ENCODE assay signal across 11 cellular contexts in the genomic region with DNA sequence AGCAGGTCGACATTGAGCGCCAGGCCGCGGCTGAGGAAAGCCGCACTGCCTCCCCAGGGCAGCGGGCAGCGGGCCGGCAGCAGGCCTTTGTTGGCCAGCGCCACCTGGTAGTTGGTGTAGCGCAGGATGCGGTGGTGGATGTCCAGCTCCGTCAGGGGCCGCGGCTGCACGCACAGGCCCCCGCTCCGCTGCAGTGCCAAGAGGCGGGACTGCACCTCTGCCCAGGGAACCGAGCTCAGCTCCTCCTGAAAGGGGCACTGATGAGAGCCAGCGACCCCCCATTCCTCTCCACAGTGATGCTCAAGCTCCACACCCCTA. TPM values are rescaled to one million over a fixed set of nuclear protein-coding genes. Genes with fewer than 3 reads are reported as not detected.
A peak's percentile ranks its signal among the peaks of the same experiment; 100 is the strongest.
DNase-seq lines count a peak whose midpoint lies in the region; ATAC-seq, FAIRE-seq and TF ChIP-seq lines count a peak whose summit lies in the region.
"Had no signal": no experiment of that assay in that cellular context is flagged by ENCODE, and none has a peak within 500 bp of the region (broad histone marks: within the 10 kb centered on the region; RNA-seq: fewer than 3 reads in every experiment).

No MANE protein-coding gene starts in this region.

- H3K4me1 Mint-ChIP-seq in activated CD4-positive, alpha-beta T cell treated with anti-CD3 and anti-CD28 coated beads for 36 hours = peaks cover 44% of the 10 kb centered on the region
- peaks cover 41% of the 10 kb centered on the region for H3K4me1 Mint-ChIP-seq in activated naive CD8-positive, alpha-beta T cell treated with anti-CD3 and anti-CD28 coated beads for 36 hours
- H3K4me1 Mint-ChIP-seq in stimulated activated effector memory CD8-positive, alpha-beta T cell treated with anti-CD3 and anti-CD28 coated beads, Interleukin-12 subunit alpha, Interleukin-12 subunit beta, amount 100 ng/mL, for 72 hours = peaks cover 51% of the 10 kb centered on the region

- TF ChIP-seq POLR2A in HepG2 (IDR thresholded peaks at IDR 0.05; ENCODE audit: insufficient read depth in 1 of 2, low read depth in 2 of 2, low read length in 2 of 2) = no peak

- no peak overlapping the region for H3K9ac ChIP-seq in HepG2 (ENCODE audit: insufficient read depth, low read depth, low read length)

- no peaks in the 10 kb centered on the region for H4K20me1 ChIP-seq in HepG2 (ENCODE audit: insufficient read depth, low read length)
- H4K20me1 ChIP-seq in PC-9 (ENCODE audit: insufficient read depth) = no peaks in the 10 kb centered on the region

- no peaks in the 10 kb centered on the region for H3K9me3 Mint-ChIP-seq in activated CD4-positive, alpha-beta T cell treated with anti-CD3 and anti-CD28 coated beads for 36 hours (ENCODE audit: low read depth)
- H3K9me3 Mint-ChIP-seq in activated naive CD8-positive, alpha-beta T cell treated with anti-CD3 and anti-CD28 coated beads for 36 hours = no peaks in the 10 kb centered on the region
- no peaks in the 10 kb centered on the region for H3K9me3 Mint-ChIP-seq in stimulated activated effector memory CD8-positive, alpha-beta T cell treated with anti-CD3 and anti-CD28 coated beads, Interleukin-12 subunit alpha, Interleukin-12 subunit beta, amount 100 ng/mL, for 72 hours

- H3K27ac ChIP-seq in HepG2 (ENCODE audit: extremely low read length, insufficient read depth, low read length) (no peak overlapping the region), PC-9 (no peak overlapping the region)
- H3K27ac ChIP-seq: neutrophil had no signal

- TF ChIP-seq CTCF in HepG2 (CRISPR knock-in tag; IDR thresholded peaks at IDR 0.05) (no peak), PC-9 (conservative IDR thresholded peaks at IDR 0.05) (no peak)

- POLR2A ChIA-PET in activated CD4-positive, alpha-beta T cell treated with anti-CD3 and anti-CD28 coated beads for 36 hours (lab: Charles Lee) = interaction anchor here (0.8 to 1.3 kb wide), 2 partner anchors 9 to 11 kb away, joined by 3 to 6 read pairs; partner anchors contain the start of gene ABCB8
- POLR2A ChIA-PET in HepG2 (lab: Yijun Ruan, JAX) (interaction anchor here (1.3 to 1.4 kb wide), 2 partner anchors 9 to 10 kb away, joined by 4 to 6 read pairs; partner anchors contain the start of gene ABCB8), PC-9 (lab: Charles Lee; ENCODE audit: unreplicated experiment) (interaction anchor here (0.5 kb wide), 1 partner anchor 56 kb away, joined by 15 read pairs; no protein-coding TSS in a partner anchor)

- CTCF ChIA-PET in activated CD4-positive, alpha-beta T cell treated with anti-CD3 and anti-CD28 coated beads for 36 hours (lab: Charles Lee) = interaction anchor here (0.5 to 4.7 kb wide), 23 partner anchors 9 to 208 kb away, joined by 3 to 43 read pairs (median 4); partner anchors contain the start of genes ABCB8 and ABCF2
- CTCF ChIA-PET in HepG2 (lab: Yijun Ruan, JAX; ENCODE audit: low intra/inter-chr PET ratio, low total read pairs) (interaction anchor here (1.3 kb wide), 1 partner anchor 33 kb away, joined by 3 read pairs; no protein-coding TSS in a partner anchor), PC-9 (lab: Charles Lee) (interaction anchor here (1.3 kb wide), 1 partner anchor 42 kb away, joined by 3 read pairs; no protein-coding TSS in a partner anchor)

- no peaks in the 10 kb centered on the region; a peak in 1 of 5 replicates for H3K36me3 ChIP-seq in HepG2 (replicated peaks in 1 of 2; ENCODE audit: control insufficient read depth in 1 of 2, insufficient read depth in 2 of 2, low read length in 2 of 2)
- H3K36me3 ChIP-seq in PC-9 (ENCODE audit: low read depth) = no peaks in the 10 kb centered on the region
- H3K36me3 ChIP-seq: neutrophil had no signal

- H2AFZ ChIP-seq in HepG2 (ENCODE audit: low read length) = no peak overlapping the region
- H2AFZ ChIP-seq in PC-9 = no peak overlapping the region

- H3K27me3 ChIP-seq in HepG2 (ENCODE audit: control insufficient read depth in 1 of 2, insufficient read depth in 2 of 2, low read length in 2 of 2) (peaks cover 14 to 55% of the 10 kb centered on the region in 2 experiments), PC-9 (ENCODE audit: insufficient read depth, low read depth) (no peaks in the 10 kb centered on the region)

- H3K79me2 ChIP-seq in HepG2 (ENCODE audit: insufficient read depth, low read length) = no peaks in the 10 kb centered on the region
- H3K79me2 ChIP-seq in PC-9 (ENCODE audit: low read depth) = no peaks in the 10 kb centered on the region

- in situ Hi-C loops in HepG2 (cut with HindIII; ENCODE audit: extremely low pct_ligation_motif_present, low pct_unique_long_range_greater_than_20kb) = no loop called here

- H3K9me2 ChIP-seq in PC-9 (ENCODE audit: insufficient read depth) = no peaks in the 10 kb centered on the region

- no peak overlapping the region for H3K27ac Mint-ChIP-seq in activated CD4-positive, alpha-beta T cell treated with anti-CD3 and anti-CD28 coated beads for 36 hours
- H3K27ac Mint-ChIP-seq in activated naive CD8-positive, alpha-beta T cell treated with anti-CD3 and anti-CD28 coated beads for 36 hours = no peak overlapping the region
- peak overlapping the region; percentile 95 for H3K27ac Mint-ChIP-seq in stimulated activated effector memory CD8-positive, alpha-beta T cell treated with anti-CD3 and anti-CD28 coated beads, Interleukin-12 subunit alpha, Interleukin-12 subunit beta, amount 100 ng/mL, for 72 hours

- ATAC-seq in activated CD4-positive, alpha-beta T cell treated with anti-CD3 and anti-CD28 coated beads for 36 hours = no peak
- ATAC-seq in HepG2 = no peak
- ATAC-seq in stimulated activated effector memory CD8-positive, alpha-beta T cell treated with anti-CD3 and anti-CD28 coated beads, Interleukin-12 subunit alpha, Interleukin-12 subunit beta, amount 100 ng/mL, for 72 hours = no peak
- ATAC-seq in HG03175 (IDR thresholded peaks at IDR 0.05; ENCODE audit: unreplicated experiment) = no peak

- H3K4me3 Mint-ChIP-seq in activated CD4-positive, alpha-beta T cell treated with anti-CD3 and anti-CD28 coated beads for 36 hours = peak overlapping the region; percentile 66
- peak overlapping the region; percentile 73 for H3K4me3 Mint-ChIP-seq in activated naive CD8-positive, alpha-beta T cell treated with anti-CD3 and anti-CD28 coated beads for 36 hours
- H3K4me3 Mint-ChIP-seq in stimulated activated effector memory CD8-positive, alpha-beta T cell treated with anti-CD3 and anti-CD28 coated beads, Interleukin-12 subunit alpha, Interleukin-12 subunit beta, amount 100 ng/mL, for 72 hours = peak overlapping the region; percentile 85

- no peak for FAIRE-seq in HepG2 (lab: Jason Lieb, UNC)

- H3K4me2 ChIP-seq in HepG2 (ENCODE audit: low read depth, low read length) (no peak overlapping the region), PC-9 (no peak overlapping the region)

- H3F3A ChIP-seq in PC-9 (ENCODE audit: insufficient read depth, low read depth) = peaks cover 12% of the 10 kb centered on the region; the same call in 1 of the 2 replicates

- intact Hi-C loops in activated CD4-positive, alpha-beta T cell treated with anti-CD3 and anti-CD28 coated beads for 36 hours (cut with DNase I, micrococcal nuclease) = loop anchor here in 1 of 2 experiments (2.0 kb wide), 3 partner anchors 40 to 68 kb away; partner anchors contain the start of genes AGAP3 and SLC4A2
- intact Hi-C loops in HepG2 (cut with micrococcal nuclease; ENCODE audit: unreplicated experiment) (no loop called here), PC-9 (cut with micrococcal nuclease; ENCODE audit: unreplicated experiment) (no loop called here)

- peaks cover 9% of the 10 kb centered on the region for H3K27me3 Mint-ChIP-seq in activated CD4-positive, alpha-beta T cell treated with anti-CD3 and anti-CD28 coated beads for 36 hours
- peaks cover 11% of the 10 kb centered on the region for H3K27me3 Mint-ChIP-seq in activated naive CD8-positive, alpha-beta T cell treated with anti-CD3 and anti-CD28 coated beads for 36 hours

- H3K9me3 ChIP-seq in HepG2 (ENCODE audit: low read length) (no peaks in the 10 kb centered on the region), PC-9 (ENCODE audit: insufficient read depth, low read depth) (no peaks in the 10 kb centered on the region)
- H3K9me3 ChIP-seq: neutrophil had no signal

- TF ChIP-seq RAD21 in HepG2 (CRISPR knock-in tag; IDR thresholded peaks at IDR 0.05) = no peak

- TF ChIP-seq EP300 in HepG2 (IDR thresholded peaks at IDR 0.05; ENCODE audit: low read depth in 2 of 2, low read length in 2 of 2) (no peak), HepG2 (CRISPR knock-in tag; IDR thresholded peaks at IDR 0.05; ENCODE audit: borderline replicate concordance) (no peak)

- WGBS in HepG2 (ENCODE audit: low lambda C conversion rate) = 0% methylated on average over 1 of the region's 20 CpGs

- H3K4me3 ChIP-seq in HepG2 (replicated peaks in 1 of 3; ENCODE audit: insufficient read depth in 1 of 3, low read depth in 2 of 3, low read length in 3 of 3) (peak overlapping the region in 1 of 3 experiments; percentile 70; a peak in 1 of 6 replicates), PC-9 (no peak overlapping the region)

- BruUV-seq in HepG2 (replicated peaks; lab: Mats Ljungman, UMichigan) (no TSS peak), PC-9 (replicated peaks; lab: Mats Ljungman, UMichigan) (no TSS peak)

- H3K36me3 Mint-ChIP-seq in activated CD4-positive, alpha-beta T cell treated with anti-CD3 and anti-CD28 coated beads for 36 hours (ENCODE audit: low read depth) = peaks cover 9% of the 10 kb centered on the region
- peaks cover 10% of the 10 kb centered on the region for H3K36me3 Mint-ChIP-seq in activated naive CD8-positive, alpha-beta T cell treated with anti-CD3 and anti-CD28 coated beads for 36 hours
- H3K36me3 Mint-ChIP-seq in stimulated activated effector memory CD8-positive, alpha-beta T cell treated with anti-CD3 and anti-CD28 coated beads, Interleukin-12 subunit alpha, Interleukin-12 subunit beta, amount 100 ng/mL, for 72 hours = peaks cover 32% of the 10 kb centered on the region

- H3K4me1 ChIP-seq in HepG2 (ENCODE audit: insufficient read depth, low read length) (peaks cover 53% of the 10 kb centered on the region), PC-9 (replicated peaks; ENCODE audit: insufficient read depth) (peaks cover 7% of the 10 kb centered on the region)

- no peak for DNase-seq in activated CD4-positive, alpha-beta T cell treated with anti-CD3 and anti-CD28 coated beads for 36 hours
- no peak for DNase-seq in activated CD4-positive, alpha-beta T cell treated with anti-CD3 and anti-CD28 coated beads for 1 hour
- DNase-seq in activated naive CD8-positive, alpha-beta T cell treated with anti-CD3 and anti-CD28 coated beads for 36 hours = no peak
- no peak for DNase-seq in HepG2 (ENCODE audit: low spot score)
- no peak for DNase-seq in stimulated activated effector memory CD8-positive, alpha-beta T cell treated with anti-CD3 and anti-CD28 coated beads, Interleukin-12 subunit alpha, Interleukin-12 subunit beta, amount 100 ng/mL, for 72 hours (ENCODE audit: low spot score in 2 of 2)
- no peak for DNase-seq in DMS153 (lab: John Stamatoyannopoulos, UW)
- DNase-seq in PC-9 = no peak
- DNase-seq: NCI-H1105; NK-92 treated with Interleukin-12 subunit alpha and Interleukin-12 subunit beta, amount 100 ng/mL, for 24 hours had no signal

RNA-seq across cellular contexts. Expression of gene ATG9B, which starts 5.2 kb away (rescaled TPM):
- total RNA-seq in activated CD4-positive, alpha-beta T cell treated with anti-CD3 and anti-CD28 coated beads for 36 hours = 10 to 100 TPM in 1 of 2 experiments, 1 to 10 TPM in 1; 6.9 to 10.0 TPM
- 10 to 100 TPM; 12.3 TPM for total RNA-seq in activated naive CD8-positive, alpha-beta T cell treated with anti-CD3 and anti-CD28 coated beads for 36 hours
- not detected in 2 replicates for total RNA-seq in HepG2 (2016; rRNA removed; fragmentation: Illumina TruSeq; extraction: Trizol)
- total RNA-seq in HepG2 (2016; cell fraction: cytosol; rRNA removed; fragmentation: Illumina TruSeq; extraction: Trizol; ENCODE audit: low read depth) = 0.18 TPM in 1 of 2 replicates, not detected in the other
- 0.04 TPM in 1 of 2 replicates, not detected in the other for total RNA-seq in HepG2 (2016; cell fraction: insoluble cytoplasmic fraction; rRNA removed; fragmentation: Illumina TruSeq; extraction: Trizol)
- total RNA-seq in HepG2 (2016; cell fraction: membrane; rRNA removed; fragmentation: Illumina TruSeq; extraction: Trizol) = not detected in 2 replicates
- 0.13 TPM in 1 of 2 replicates, not detected in the other for total RNA-seq in HepG2 (2016; cell fraction: nucleus; rRNA removed; fragmentation: Illumina TruSeq; extraction: Trizol)
- 0.24 and 0.39 TPM in 2 replicates for polyA plus RNA-seq in HepG2 (2011; rRNA removed)
- 0.13 and 0.15 TPM in 2 replicates for polyA plus RNA-seq in HepG2 (2011; cell fraction: cytosol; rRNA removed)
- polyA plus RNA-seq in HepG2 (2011; cell fraction: nucleus; rRNA removed) = 2.9 and 3.2 TPM in 2 replicates
- polyA plus RNA-seq in HepG2 (2012) = 0.51 and 0.72 TPM in 2 replicates
- not detected in 2 replicates for polyA plus RNA-seq in HepG2 (2016; cell fraction: cytosol; fragmentation: Illumina TruSeq; extraction: Trizol; ENCODE audit: low read depth)
- not detected in 2 replicates for polyA plus RNA-seq in HepG2 (2016; cell fraction: insoluble cytoplasmic fraction; fragmentation: Illumina TruSeq; extraction: Trizol; ENCODE audit: low read depth)
- polyA plus RNA-seq in HepG2 (2016; cell fraction: membrane; fragmentation: Illumina TruSeq; extraction: Trizol; ENCODE audit: low read depth) = not detected in 2 replicates
- polyA plus RNA-seq in HepG2 (2016; cell fraction: nucleus; fragmentation: Illumina TruSeq; extraction: Trizol; ENCODE audit: insufficient read depth, low read depth) = 0.12 and 0.88 TPM in 2 replicates
- polyA minus RNA-seq in HepG2 (2011; rRNA and poly(A)+ RNA removed; ENCODE audit: low replicate concordance) = 0.08 TPM in 1 of 2 replicates, not detected in the other
- polyA minus RNA-seq in HepG2 (2011; cell fraction: cytosol; rRNA and poly(A)+ RNA removed) = not detected in 2 replicates
- 0.25 and 0.26 TPM in 2 replicates for polyA minus RNA-seq in HepG2 (2011; cell fraction: nucleus; rRNA and poly(A)+ RNA removed)
- total RNA-seq in PC-9 (2021) = 9.7 and 13.7 TPM in 2 replicates

RNA-seq across cellular contexts. Expression of gene ABCB8, which starts 9.2 kb away (rescaled TPM):
- 10 to 100 TPM; 41.9 to 44.5 TPM for total RNA-seq in activated CD4-positive, alpha-beta T cell treated with anti-CD3 and anti-CD28 coated beads for 36 hours
- total RNA-seq in activated naive CD8-positive, alpha-beta T cell treated with anti-CD3 and anti-CD28 coated beads for 36 hours = 10 to 100 TPM; 34.3 to 37.6 TPM
- total RNA-seq in HepG2 (2016; rRNA removed; fragmentation: Illumina TruSeq; extraction: Trizol) = 7.2 and 16.7 TPM in 2 replicates
- total RNA-seq in HepG2 (2016; cell fraction: cytosol; rRNA removed; fragmentation: Illumina TruSeq; extraction: Trizol; ENCODE audit: low read depth) = 1.1 and 2.0 TPM in 2 replicates
- total RNA-seq in HepG2 (2016; cell fraction: insoluble cytoplasmic fraction; rRNA removed; fragmentation: Illumina TruSeq; extraction: Trizol) = 7.2 and 16.4 TPM in 2 replicates
- 3.4 and 3.7 TPM in 2 replicates for total RNA-seq in HepG2 (2016; cell fraction: membrane; rRNA removed; fragmentation: Illumina TruSeq; extraction: Trizol)
- total RNA-seq in HepG2 (2016; cell fraction: nucleus; rRNA removed; fragmentation: Illumina TruSeq; extraction: Trizol) = 12.9 and 13.9 TPM in 2 replicates
- 6.6 and 6.9 TPM in 2 replicates for polyA plus RNA-seq in HepG2 (2011; rRNA removed)
- polyA plus RNA-seq in HepG2 (2011; cell fraction: cytosol; rRNA removed) = 3.9 and 9.1 TPM in 2 replicates
- polyA plus RNA-seq in HepG2 (2011; cell fraction: nucleus; rRNA removed) = 20.5 and 25.6 TPM in 2 replicates
- 4.2 and 4.4 TPM in 2 replicates for polyA plus RNA-seq in HepG2 (2012)
- 1.5 and 1.9 TPM in 2 replicates for polyA plus RNA-seq in HepG2 (2016; cell fraction: cytosol; fragmentation: Illumina TruSeq; extraction: Trizol; ENCODE audit: low read depth)
- polyA plus RNA-seq in HepG2 (2016; cell fraction: insoluble cytoplasmic fraction; fragmentation: Illumina TruSeq; extraction: Trizol; ENCODE audit: low read depth) = 5.2 and 6.7 TPM in 2 replicates
- 2.6 and 2.9 TPM in 2 replicates for polyA plus RNA-seq in HepG2 (2016; cell fraction: membrane; fragmentation: Illumina TruSeq; extraction: Trizol; ENCODE audit: low read depth)
- polyA plus RNA-seq in HepG2 (2016; cell fraction: nucleus; fragmentation: Illumina TruSeq; extraction: Trizol; ENCODE audit: insufficient read depth, low read depth) = 23.3 and 23.7 TPM in 2 replicates
- polyA minus RNA-seq in HepG2 (2011; rRNA and poly(A)+ RNA removed; ENCODE audit: low replicate concordance) = 34.8 and 52.5 TPM in 2 replicates
- 7.6 and 11.1 TPM in 2 replicates for polyA minus RNA-seq in HepG2 (2011; cell fraction: cytosol; rRNA and poly(A)+ RNA removed)
- 13.7 and 16.2 TPM in 2 replicates for polyA minus RNA-seq in HepG2 (2011; cell fraction: nucleus; rRNA and poly(A)+ RNA removed)
- total RNA-seq in PC-9 (2021) = 51.8 and 61.9 TPM in 2 replicates

RNA-seq across cellular contexts. Expression of gene NOS3, which starts 28.3 kb away (rescaled TPM):
- total RNA-seq in activated CD4-positive, alpha-beta T cell treated with anti-CD3 and anti-CD28 coated beads for 36 hours = 10 to 100 TPM in 1 of 2 experiments, 1 to 10 TPM in 1; 9.3 to 11.1 TPM
- 1 to 10 TPM; 5.8 to 6.1 TPM for total RNA-seq in activated naive CD8-positive, alpha-beta T cell treated with anti-CD3 and anti-CD28 coated beads for 36 hours
- total RNA-seq in HepG2 (2016; rRNA removed; fragmentation: Illumina TruSeq; extraction: Trizol) (3.7 and 4.8 TPM in 2 replicates), PC-9 (2021) (1.8 and 3.2 TPM in 2 replicates)
- total RNA-seq in HepG2 (2016; cell fraction: cytosol; rRNA removed; fragmentation: Illumina TruSeq; extraction: Trizol; ENCODE audit: low read depth) = 2.6 and 2.9 TPM in 2 replicates
- 4.2 and 4.4 TPM in 2 replicates for total RNA-seq in HepG2 (2016; cell fraction: insoluble cytoplasmic fraction; rRNA removed; fragmentation: Illumina TruSeq; extraction: Trizol)
- 3.6 and 5.1 TPM in 2 replicates for total RNA-seq in HepG2 (2016; cell fraction: membrane; rRNA removed; fragmentation: Illumina TruSeq; extraction: Trizol)
- 3.2 and 5.3 TPM in 2 replicates for total RNA-seq in HepG2 (2016; cell fraction: nucleus; rRNA removed; fragmentation: Illumina TruSeq; extraction: Trizol)
- 7.5 and 10.1 TPM in 2 replicates for polyA plus RNA-seq in HepG2 (2011; rRNA removed)
- polyA plus RNA-seq in HepG2 (2011; cell fraction: cytosol; rRNA removed) = 5.8 and 10.0 TPM in 2 replicates
- polyA plus RNA-seq in HepG2 (2011; cell fraction: nucleus; rRNA removed) = 17.6 and 19.9 TPM in 2 replicates
- polyA plus RNA-seq in HepG2 (2012) = 4.8 and 5.0 TPM in 2 replicates
- polyA plus RNA-seq in HepG2 (2016; cell fraction: cytosol; fragmentation: Illumina TruSeq; extraction: Trizol; ENCODE audit: low read depth) = 3.9 and 4.8 TPM in 2 replicates
- 7.8 and 8.1 TPM in 2 replicates for polyA plus RNA-seq in HepG2 (2016; cell fraction: insoluble cytoplasmic fraction; fragmentation: Illumina TruSeq; extraction: Trizol; ENCODE audit: low read depth)
- polyA plus RNA-seq in HepG2 (2016; cell fraction: membrane; fragmentation: Illumina TruSeq; extraction: Trizol; ENCODE audit: low read depth) = 5.6 and 8.0 TPM in 2 replicates
- polyA plus RNA-seq in HepG2 (2016; cell fraction: nucleus; fragmentation: Illumina TruSeq; extraction: Trizol; ENCODE audit: insufficient read depth, low read depth) = 5.7 and 8.2 TPM in 2 replicates
- polyA minus RNA-seq in HepG2 (2011; rRNA and poly(A)+ RNA removed; ENCODE audit: low replicate concordance) = 0.65 and 23.1 TPM in 2 replicates
- 8.4 and 12.0 TPM in 2 replicates for polyA minus RNA-seq in HepG2 (2011; cell fraction: cytosol; rRNA and poly(A)+ RNA removed)
- 5.0 and 6.3 TPM in 2 replicates for polyA minus RNA-seq in HepG2 (2011; cell fraction: nucleus; rRNA and poly(A)+ RNA removed)

RNA-seq across cellular contexts. Expression of gene ASIC3, which starts 29.2 kb away (rescaled TPM):
- total RNA-seq in activated CD4-positive, alpha-beta T cell treated with anti-CD3 and anti-CD28 coated beads for 36 hours = 1 to 10 TPM; 5.5 to 6.7 TPM
- total RNA-seq in activated naive CD8-positive, alpha-beta T cell treated with anti-CD3 and anti-CD28 coated beads for 36 hours = 1 to 10 TPM; 2.7 to 3.2 TPM
- total RNA-seq in HepG2 (2016; rRNA removed; fragmentation: Illumina TruSeq; extraction: Trizol) = not detected in 2 replicates
- not detected in 2 replicates for total RNA-seq in HepG2 (2016; cell fraction: cytosol; rRNA removed; fragmentation: Illumina TruSeq; extraction: Trizol; ENCODE audit: low read depth)
- 0.11 TPM in 1 of 2 replicates, not detected in the other for total RNA-seq in HepG2 (2016; cell fraction: insoluble cytoplasmic fraction; rRNA removed; fragmentation: Illumina TruSeq; extraction: Trizol)
- not detected in 2 replicates for total RNA-seq in HepG2 (2016; cell fraction: membrane; rRNA removed; fragmentation: Illumina TruSeq; extraction: Trizol)
- 0.28 TPM in 1 of 2 replicates, not detected in the other for total RNA-seq in HepG2 (2016; cell fraction: nucleus; rRNA removed; fragmentation: Illumina TruSeq; extraction: Trizol)
- polyA plus RNA-seq in HepG2 (2011; rRNA removed) = 0.50 and 0.51 TPM in 2 replicates
- 0.11 and 0.27 TPM in 2 replicates for polyA plus RNA-seq in HepG2 (2011; cell fraction: cytosol; rRNA removed)
- polyA plus RNA-seq in HepG2 (2011; cell fraction: nucleus; rRNA removed) = 4.2 and 4.6 TPM in 2 replicates
- 0.56 and 1.0 TPM in 2 replicates for polyA plus RNA-seq in HepG2 (2012)
- polyA plus RNA-seq in HepG2 (2016; cell fraction: cytosol; fragmentation: Illumina TruSeq; extraction: Trizol; ENCODE audit: low read depth) = not detected in 2 replicates
- not detected in 2 replicates for polyA plus RNA-seq in HepG2 (2016; cell fraction: insoluble cytoplasmic fraction; fragmentation: Illumina TruSeq; extraction: Trizol; ENCODE audit: low read depth)
- not detected in 2 replicates for polyA plus RNA-seq in HepG2 (2016; cell fraction: membrane; fragmentation: Illumina TruSeq; extraction: Trizol; ENCODE audit: low read depth)
- polyA plus RNA-seq in HepG2 (2016; cell fraction: nucleus; fragmentation: Illumina TruSeq; extraction: Trizol; ENCODE audit: insufficient read depth, low read depth) = 0.38 and 0.67 TPM in 2 replicates
- 0.48 and 3.4 TPM in 2 replicates for polyA minus RNA-seq in HepG2 (2011; rRNA and poly(A)+ RNA removed; ENCODE audit: low replicate concordance)
- not detected in 2 replicates for polyA minus RNA-seq in HepG2 (2011; cell fraction: cytosol; rRNA and poly(A)+ RNA removed)
- 0.25 and 0.52 TPM in 2 replicates for polyA minus RNA-seq in HepG2 (2011; cell fraction: nucleus; rRNA and poly(A)+ RNA removed)
- total RNA-seq in PC-9 (2021) = 7.6 and 10.5 TPM in 2 replicates

RNA-seq across cellular contexts. Expression of gene CDK5, which starts 38.6 kb away (rescaled TPM):
- 10 to 100 TPM; 12.5 to 16.7 TPM for total RNA-seq in activated CD4-positive, alpha-beta T cell treated with anti-CD3 and anti-CD28 coated beads for 36 hours
- 10 to 100 TPM; 13.3 to 16.0 TPM for total RNA-seq in activated naive CD8-positive, alpha-beta T cell treated with anti-CD3 and anti-CD28 coated beads for 36 hours
- 21.3 and 22.6 TPM in 2 replicates for total RNA-seq in HepG2 (2016; rRNA removed; fragmentation: Illumina TruSeq; extraction: Trizol)
- total RNA-seq in HepG2 (2016; cell fraction: cytosol; rRNA removed; fragmentation: Illumina TruSeq; extraction: Trizol; ENCODE audit: low read depth) = 12.6 and 13.7 TPM in 2 replicates
- total RNA-seq in HepG2 (2016; cell fraction: insoluble cytoplasmic fraction; rRNA removed; fragmentation: Illumina TruSeq; extraction: Trizol) = 20.7 and 24.2 TPM in 2 replicates
- total RNA-seq in HepG2 (2016; cell fraction: membrane; rRNA removed; fragmentation: Illumina TruSeq; extraction: Trizol) = 11.2 and 14.0 TPM in 2 replicates
- total RNA-seq in HepG2 (2016; cell fraction: nucleus; rRNA removed; fragmentation: Illumina TruSeq; extraction: Trizol) = 11.2 and 11.8 TPM in 2 replicates
- polyA plus RNA-seq in HepG2 (2011; rRNA removed) = 16.4 and 17.3 TPM in 2 replicates
- polyA plus RNA-seq in HepG2 (2011; cell fraction: cytosol; rRNA removed) = 19.6 and 22.3 TPM in 2 replicates
- polyA plus RNA-seq in HepG2 (2011; cell fraction: nucleus; rRNA removed) = 13.9 TPM in 2 replicates
- 12.1 and 12.5 TPM in 2 replicates for polyA plus RNA-seq in HepG2 (2012)
- polyA plus RNA-seq in HepG2 (2016; cell fraction: cytosol; fragmentation: Illumina TruSeq; extraction: Trizol; ENCODE audit: low read depth) = 8.2 and 9.4 TPM in 2 replicates
- polyA plus RNA-seq in HepG2 (2016; cell fraction: insoluble cytoplasmic fraction; fragmentation: Illumina TruSeq; extraction: Trizol; ENCODE audit: low read depth) = 24.7 and 27.5 TPM in 2 replicates
- polyA plus RNA-seq in HepG2 (2016; cell fraction: membrane; fragmentation: Illumina TruSeq; extraction: Trizol; ENCODE audit: low read depth) = 9.4 and 11.3 TPM in 2 replicates
- polyA plus RNA-seq in HepG2 (2016; cell fraction: nucleus; fragmentation: Illumina TruSeq; extraction: Trizol; ENCODE audit: insufficient read depth, low read depth) = 18.0 and 20.6 TPM in 2 replicates
- polyA minus RNA-seq in HepG2 (2011; rRNA and poly(A)+ RNA removed; ENCODE audit: low replicate concordance) = 36.0 and 75.6 TPM in 2 replicates
- 8.6 and 12.4 TPM in 2 replicates for polyA minus RNA-seq in HepG2 (2011; cell fraction: cytosol; rRNA and poly(A)+ RNA removed)
- 7.0 and 11.7 TPM in 2 replicates for polyA minus RNA-seq in HepG2 (2011; cell fraction: nucleus; rRNA and poly(A)+ RNA removed)
- 45.7 and 58.4 TPM in 2 replicates for total RNA-seq in PC-9 (2021)
